Comparison of ENCODE assay signal across 22 cellular contexts in the genomic region with DNA sequence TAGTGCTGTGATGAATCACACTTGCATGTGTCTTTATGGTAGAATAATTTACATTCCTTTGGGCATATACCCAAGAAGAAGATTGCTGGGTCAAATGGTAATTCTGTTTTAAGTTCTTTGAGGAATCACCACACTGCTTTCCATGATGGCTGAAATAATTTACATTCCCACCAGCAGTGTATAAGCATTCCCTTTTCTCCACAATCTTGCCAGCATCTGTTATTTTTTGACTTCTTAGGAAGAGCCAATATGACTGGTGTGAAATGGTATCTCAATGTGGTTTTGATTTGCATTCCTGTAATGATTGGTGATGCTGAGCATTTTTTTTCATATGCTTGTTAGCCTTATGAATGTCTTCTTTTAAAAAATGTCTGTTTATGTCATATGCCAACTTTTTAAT.
"Had no signal": no experiment of that assay in that cellular context is flagged by ENCODE, and none has a peak within 500 bp of the region (broad histone marks: within the 10 kb centered on the region; RNA-seq: fewer than 3 reads in every experiment).

No MANE protein-coding gene starts in this region.

- H3K27ac ChIP-seq: adrenal gland, breast epithelium, epithelial cell of prostate, gastroesophageal sphincter, neutrophil, right atrium auricular region, tibial nerve had no signal

- H3K36me3 ChIP-seq: adrenal gland, breast epithelium, gastroesophageal sphincter, neutrophil, right atrium auricular region, tibial nerve had no signal

- FAIRE-seq: islet of Langerhans, small intestine had no signal

- H3K27me3 ChIP-seq: adrenal gland, breast epithelium, gastroesophageal sphincter, neutrophil, right atrium auricular region, tibial nerve had no signal

- H3K4me3 ChIP-seq: adrenal gland, breast epithelium, gastroesophageal sphincter, right atrium auricular region, tibial nerve had no signal

- H3K4me1 ChIP-seq: adrenal gland, breast epithelium, gastroesophageal sphincter, right atrium auricular region, tibial nerve had no signal

- DNase-seq: activated CD4-positive, alpha-beta T cell treated with anti-CD3 and anti-CD28 coated beads, Interleukin-2, amount 10 ng/mL, durations not matched to agents 24 days and 14 days; activated CD4-positive, CD25-positive, alpha-beta regulatory T cell; activated CD8-positive, alpha-beta memory T cell treated with anti-CD3 and anti-CD28 coated beads, Interleukin-2, amount 50 U/mL, for 4 hours; activated CD8-positive, alpha-beta T cell treated with anti-CD3 and anti-CD28 coated beads, Interleukin-2, amount 10 ng/mL, durations not matched to agents 7 days and 5 days; activated effector memory CD4-positive, alpha-beta T cell treated with anti-CD3 and anti-CD28 coated beads, Interleukin-2, amount 50 U/mL, for 16 hours; activated T-cell treated with anti-CD3 and anti-CD28 coated beads, Interleukin-2, amount 50 U/mL, for 48 hours; adrenal gland; mammary epithelial cell; naive B cell; small intestine; stimulated activated CD4-positive, alpha-beta T cell treated with anti-CD3 and anti-CD28 coated beads, Interleukin-4, amount 100 ng/mL, for 4 hours; stimulated activated CD8-positive, alpha-beta memory T cell treated with anti-CD3 and anti-CD28 coated beads, Interleukin-4, amount 100 ng/mL, for 48 hours; stimulated activated naive CD4-positive, alpha-beta T cell treated with Interleukin-2 at 50 U/mL for 16 hours; substantia nigra had no signal

- H3K9me3 ChIP-seq: adrenal gland, breast epithelium, gastroesophageal sphincter, neutrophil, right atrium auricular region, tibial nerve had no signal

- ATAC-seq: activated CD8-positive, alpha-beta T cell treated with anti-CD3 and anti-CD28 coated beads, Interleukin-2, amount 10 ng/mL, durations not matched to agents 7 days and 5 days; gastroesophageal sphincter; left lobe of liver had no signal
